ENCODE assay signal across 18 cellular contexts in genomic region chr12:128687851-128688250, GRCh38.
"Had no signal": no experiment of that assay in that cellular context is flagged by ENCODE, and none has a peak within 500 bp of the region (broad histone marks: within the 10 kb centered on the region; RNA-seq: fewer than 3 reads in every experiment).

No MANE protein-coding gene starts in this region.

- H3K36me3 ChIP-seq: heart right ventricle, neutrophil had no signal

- H3K4me1 ChIP-seq: heart right ventricle had no signal

- H3K27me3 ChIP-seq: neutrophil had no signal

- FAIRE-seq: endometrium, frontal cortex, islet of Langerhans, small intestine had no signal

- H3K9me3 ChIP-seq: heart right ventricle, neutrophil had no signal

- DNase-seq: effector memory CD4-positive, alpha-beta T cell; heart right ventricle; hypothalamus; kidney glomerular epithelial cell; mammary epithelial cell; naive thymus-derived CD4-positive, alpha-beta T cell; nephron progenitor cell; right cardiac atrium; small intestine; stimulated activated CD4-positive, alpha-beta T cell treated with anti-CD3 and anti-CD28 coated beads, Interleukin-12 subunit alpha, Interleukin-12 subunit beta, amount 100 ng/mL, for 4 hours; stimulated activated naive CD4-positive, alpha-beta T cell treated with Interleukin-2 at 50 U/mL for 16 hours; trophoblast cell had no signal

- H3K27ac ChIP-seq: heart right ventricle, neutrophil had no signal

- ATAC-seq: esophagus mucosa; heart right ventricle; left lobe of liver; naive thymus-derived CD4-positive, alpha-beta T cell had no signal

- H3K4me3 ChIP-seq: heart right ventricle had no signal
